ENCODE assay signal across 9 cellular contexts in the genomic region with DNA sequence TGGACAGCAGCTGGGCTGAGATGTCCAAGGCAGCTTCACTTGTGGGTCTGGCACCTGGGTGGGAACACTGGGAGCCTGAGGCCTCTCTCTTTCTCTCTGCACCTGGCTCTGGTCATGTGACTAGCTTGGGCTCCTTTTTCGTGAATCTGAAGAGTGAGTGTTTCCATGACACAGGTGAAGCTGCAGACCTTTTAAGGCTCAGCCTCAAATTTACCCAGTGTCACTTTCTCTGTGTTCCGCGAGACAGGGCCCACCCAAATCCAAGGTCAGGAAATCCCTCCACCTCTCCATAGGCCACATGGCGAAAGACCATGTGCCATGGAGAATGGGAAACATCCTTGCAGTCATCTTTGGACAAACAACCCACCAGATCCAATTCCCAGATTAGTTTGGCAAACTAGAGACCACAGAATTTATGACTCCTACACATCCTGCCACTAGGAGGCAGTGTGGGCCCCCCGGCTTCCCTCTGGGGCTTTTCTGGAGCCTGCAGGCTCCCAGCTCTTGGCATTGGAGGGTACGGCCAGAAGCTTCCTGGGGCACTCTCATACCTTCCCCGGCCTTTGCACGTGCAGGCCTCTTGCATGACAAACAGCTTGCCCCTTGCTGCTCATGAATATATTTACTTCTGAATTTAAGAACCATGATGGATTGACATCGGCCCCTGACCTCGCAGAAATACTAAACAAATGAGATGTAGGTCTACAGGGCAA.
DNase-seq lines count a peak whose midpoint lies in the region; ATAC-seq and TF ChIP-seq lines count a peak whose summit lies in the region.
"Had no signal": no experiment of that assay in that cellular context is flagged by ENCODE, and none has a peak within 500 bp of the region (broad histone marks: within the 10 kb centered on the region; RNA-seq: fewer than 3 reads in every experiment).

No MANE protein-coding gene starts in this region.

- peak; percentile 77 for TF ChIP-seq CTCF in NB4 (IDR thresholded peaks at IDR 0.05; ENCODE audit: low read depth, low read length)
- peak; percentile 71 for TF ChIP-seq CTCF in kidney epithelial cell (IDR thresholded peaks at IDR 0.05; ENCODE audit: insufficient read depth, low read length, poor library complexity, severe bottlenecking)

- no peaks in the 10 kb centered on the region for H3K36me3 Mint-ChIP-seq in activated naive CD8-positive, alpha-beta T cell treated with anti-CD3 and anti-CD28 coated beads, Interleukin-2, amount 10 ng/mL, durations not matched to agents 7 days and 5 days
- no peaks in the 10 kb centered on the region for H3K36me3 Mint-ChIP-seq in naive thymus-derived CD8-positive, alpha-beta T cell
- H3K36me3 Mint-ChIP-seq: activated naive CD4-positive, alpha-beta T cell treated with anti-CD3 and anti-CD28 coated beads, Interleukin-2, amount 50 U/mL, for 24 hours had no signal

- H3K36me3 ChIP-seq in kidney epithelial cell (ENCODE audit: control insufficient read depth, insufficient read depth, low read length): no peaks in the 10 kb centered on the region

- H3K27ac Mint-ChIP-seq in activated naive CD8-positive, alpha-beta T cell treated with anti-CD3 and anti-CD28 coated beads, Interleukin-2, amount 10 ng/mL, durations not matched to agents 7 days and 5 days: no peak overlapping the region
- H3K27ac Mint-ChIP-seq in naive thymus-derived CD8-positive, alpha-beta T cell: no peak overlapping the region
- H3K27ac Mint-ChIP-seq: activated naive CD4-positive, alpha-beta T cell treated with anti-CD3 and anti-CD28 coated beads, Interleukin-2, amount 50 U/mL, for 24 hours had no signal

- H3K27me3 Mint-ChIP-seq in activated naive CD8-positive, alpha-beta T cell treated with anti-CD3 and anti-CD28 coated beads, Interleukin-2, amount 10 ng/mL, durations not matched to agents 7 days and 5 days: no peaks in the 10 kb centered on the region
- peaks cover 0 to 12% (median 4%) of the 10 kb centered on the region in 5 donors for H3K27me3 Mint-ChIP-seq in naive thymus-derived CD8-positive, alpha-beta T cell

- H3K27me3 ChIP-seq in kidney epithelial cell (ENCODE audit: control insufficient read depth, insufficient read depth, low read length): no peaks in the 10 kb centered on the region

- no peak overlapping the region for H3K4me3 Mint-ChIP-seq in activated naive CD8-positive, alpha-beta T cell treated with anti-CD3 and anti-CD28 coated beads, Interleukin-2, amount 10 ng/mL, durations not matched to agents 7 days and 5 days
- no peak overlapping the region for H3K4me3 Mint-ChIP-seq in naive thymus-derived CD8-positive, alpha-beta T cell
- H3K4me3 Mint-ChIP-seq: activated naive CD4-positive, alpha-beta T cell treated with anti-CD3 and anti-CD28 coated beads, Interleukin-2, amount 50 U/mL, for 24 hours had no signal

- DNase-seq in SIG-M5 treated with dmso at 0.1 percent for 504 hours (lab: John Stamatoyannopoulos, UW; ENCODE audit: unreplicated experiment) (peak; percentile 39), SIG-M5 (lab: John Stamatoyannopoulos, UW) (no peak), NB4 (ENCODE audit: low read depth) (peak; percentile 88), kidney epithelial cell (ENCODE audit: low read depth) (no peak), stromal cell of bone marrow (ENCODE audit: low read depth) (peak; percentile 3), GF-D8 (lab: John Stamatoyannopoulos, UW) (no peak)
- DNase-seq in activated naive CD8-positive, alpha-beta T cell treated with anti-CD3 and anti-CD28 coated beads, Interleukin-2, amount 10 ng/mL, durations not matched to agents 7 days and 5 days: peak; percentile 40
- no peak for DNase-seq in naive thymus-derived CD8-positive, alpha-beta T cell

- POLR2A ChIA-PET in activated naive CD8-positive, alpha-beta T cell treated with anti-CD3 and anti-CD28 coated beads, Interleukin-2, amount 10 ng/mL, durations not matched to agents 7 days and 5 days (lab: Charles Lee): no interaction called here
- POLR2A ChIA-PET in naive thymus-derived CD8-positive, alpha-beta T cell (lab: Charles Lee): no interaction called here

- no peaks in the 10 kb centered on the region for H3K9me3 Mint-ChIP-seq in activated naive CD8-positive, alpha-beta T cell treated with anti-CD3 and anti-CD28 coated beads, Interleukin-2, amount 10 ng/mL, durations not matched to agents 7 days and 5 days
- H3K9me3 Mint-ChIP-seq in naive thymus-derived CD8-positive, alpha-beta T cell: peaks cover 0 to 3% (median 0%) of the 10 kb centered on the region in 9 donors
- H3K9me3 Mint-ChIP-seq: activated naive CD4-positive, alpha-beta T cell treated with anti-CD3 and anti-CD28 coated beads, Interleukin-2, amount 50 U/mL, for 24 hours had no signal

- no peak for TF ChIP-seq POLR2A in NB4 (IDR thresholded peaks at IDR 0.05; ENCODE audit: extremely low read depth, insufficient read length)

- H3K4me1 Mint-ChIP-seq in activated naive CD8-positive, alpha-beta T cell treated with anti-CD3 and anti-CD28 coated beads, Interleukin-2, amount 10 ng/mL, durations not matched to agents 7 days and 5 days: peaks cover 9% of the 10 kb centered on the region
- H3K4me1 Mint-ChIP-seq in naive thymus-derived CD8-positive, alpha-beta T cell: peaks cover 0 to 5% (median 0%) of the 10 kb centered on the region in 4 donors
- H3K4me1 Mint-ChIP-seq: activated naive CD4-positive, alpha-beta T cell treated with anti-CD3 and anti-CD28 coated beads, Interleukin-2, amount 50 U/mL, for 24 hours had no signal

- ATAC-seq in activated naive CD8-positive, alpha-beta T cell treated with anti-CD3 and anti-CD28 coated beads, Interleukin-2, amount 10 ng/mL, durations not matched to agents 7 days and 5 days (ENCODE audit: low read depth): no peak
- ATAC-seq in naive thymus-derived CD8-positive, alpha-beta T cell: no peak

- H3K4me3 ChIP-seq in NB4 (ENCODE audit: low read depth, low read length): peak overlapping the region; percentile 45
- H3K4me3 ChIP-seq in kidney epithelial cell (ENCODE audit: low read depth, low read length): no peak overlapping the region

Comparison
In these comparisons a context has a peak if more than half of its experiments do, and no peak if none do; other contexts are left out.
1. DNase-seq: peak in SIG-M5 treated with dmso at 0.1 percent for 504 hours (single experiment), NB4 (single experiment), activated naive CD8-positive, alpha-beta T cell treated with anti-CD3 and anti-CD28 coated beads, Interleukin-2, amount 10 ng/mL, durations not matched to agents 7 days and 5 days (single experiment) and stromal cell of bone marrow (single experiment); none in SIG-M5 (single experiment), kidney epithelial cell (single experiment), naive thymus-derived CD8-positive, alpha-beta T cell (0 of 10) and GF-D8 (single experiment).